In genomic region chr3:50174947-50175524, GRCh38 we compare ENCODE assay signal across 21 cellular contexts. TPM values are rescaled to one million over a fixed set of nuclear protein-coding genes. Genes with fewer than 3 reads are reported as not detected.
DNase-seq lines count a peak whose midpoint lies in the region; ATAC-seq, FAIRE-seq and TF ChIP-seq lines count a peak whose summit lies in the region.
"Had no signal": no experiment of that assay in that cellular context is flagged by ENCODE, and none has a peak within 500 bp of the region (broad histone marks: within the 10 kb centered on the region; RNA-seq: fewer than 3 reads in every experiment).

No MANE protein-coding gene starts in this region.

- TF ChIP-seq EP300 in A549 (IDR thresholded peaks at IDR 0.05): no peak

- TF ChIP-seq POLR2A in A549 (IDR thresholded peaks at IDR 0.05; ENCODE audit: low read length): no peak

- H3K9ac ChIP-seq in PC-3 (ENCODE audit: low read length): no peak overlapping the region

- no peaks in the 10 kb centered on the region for H3K9me3 Mint-ChIP-seq in naive thymus-derived CD4-positive, alpha-beta T cell
- H3K9me3 Mint-ChIP-seq: CD8-positive, alpha-beta memory T cell had no signal

- H3K9me3 ChIP-seq in A549: no peaks in the 10 kb centered on the region
- H3K9me3 ChIP-seq in HEK293 (ENCODE audit: control insufficient read depth, insufficient read depth, low read depth, low read length): no peaks in the 10 kb centered on the region
- H3K9me3 ChIP-seq in PC-3 (ENCODE audit: low read length): no peaks in the 10 kb centered on the region
- H3K9me3 ChIP-seq in naive thymus-derived CD4-positive, alpha-beta T cell (ENCODE audit: control insufficient read depth in 2 of 3, low read length in 3 of 3): no peaks in the 10 kb centered on the region

- POLR2A ChIA-PET in A549 (lab: Yijun Ruan, JAX): no interaction called here
- POLR2A ChIA-PET in HEK293 (lab: Yijun Ruan, JAX): interaction anchor here (0.6 kb wide), 1 partner anchor 40 kb away, joined by 5 read pairs; no protein-coding TSS in a partner anchor
- POLR2A ChIA-PET in PC-3 (lab: Charles Lee; ENCODE audit: unreplicated experiment): no interaction called here
- POLR2A ChIA-PET in naive thymus-derived CD4-positive, alpha-beta T cell (lab: Charles Lee): no interaction called here

- H3K9me2 ChIP-seq in PC-3 (replicated peaks; ENCODE audit: low read length): no peaks in the 10 kb centered on the region

- H3K4me3 Mint-ChIP-seq in naive thymus-derived CD4-positive, alpha-beta T cell: no peak overlapping the region
- H3K4me3 Mint-ChIP-seq: CD8-positive, alpha-beta memory T cell had no signal

- 69% methylated on average over 4 of the region's 17 CpGs for WGBS in A549 (ENCODE audit: missing lambda C conversion rate)

- H3K4me2 ChIP-seq in A549 (no peak overlapping the region), PC-3 (ENCODE audit: low read length) (no peak overlapping the region)

- H3K36me3 ChIP-seq in HEK293 (ENCODE audit: control insufficient read depth in 2 of 2, insufficient read depth in 1 of 2, low read length in 2 of 2) (peaks cover 0 to 38% of the 10 kb centered on the region in 2 experiments; a peak in 1 of 3 replicates), PC-3 (ENCODE audit: low read depth, low read length) (no peaks in the 10 kb centered on the region)
- no peaks in the 10 kb centered on the region for H3K36me3 ChIP-seq in naive thymus-derived CD4-positive, alpha-beta T cell (ENCODE audit: control insufficient read depth in 2 of 3, insufficient read depth in 3 of 3, low read length in 3 of 3)

- no peaks in the 10 kb centered on the region for H3K27me3 Mint-ChIP-seq in naive thymus-derived CD4-positive, alpha-beta T cell
- H3K27me3 Mint-ChIP-seq: CD8-positive, alpha-beta memory T cell had no signal

- DNase-seq in A549 (ENCODE audit: low read depth in 1 of 2, low spot score in 1 of 2) (no peak), PC-3 (no peak), foreskin keratinocyte (no peak), OCI-M1 (lab: John Stamatoyannopoulos, UW) (no peak)
- no peak for DNase-seq in naive thymus-derived CD4-positive, alpha-beta T cell
- DNase-seq: C1 segment of cervical spinal cord; CD8-positive, alpha-beta memory T cell; DMS79; KBM-7; NCI-H1048; NCI-H146; NCI-H2029 treated with DMSO at 0.1 percent for 48 hours; NCI-H774; T-helper 2 cell had no signal

- H4K20me1 ChIP-seq in PC-3 (ENCODE audit: low read length): no peaks in the 10 kb centered on the region

- CTCF ChIA-PET in A549 (lab: Yijun Ruan, JAX): interaction anchor here (1.3 to 3.1 kb wide), 4 partner anchors 14 to 54 kb away, joined by 3 to 13 read pairs (median 6); no protein-coding TSS in a partner anchor
- CTCF ChIA-PET in HEK293 (lab: Yijun Ruan, JAX): interaction anchor here (0.7 kb wide), 1 partner anchor 125 kb away, joined by 3 read pairs; no protein-coding TSS in a partner anchor
- CTCF ChIA-PET in PC-3 (lab: Charles Lee): no interaction called here
- CTCF ChIA-PET in naive thymus-derived CD4-positive, alpha-beta T cell (lab: Charles Lee): no interaction called here

- H2AFZ ChIP-seq in PC-3 (ENCODE audit: low read length): no peak overlapping the region

- intact Hi-C loops in PC-3 (cut with micrococcal nuclease): loop anchor here (5.0 kb wide), 1 partner anchor 53 kb away; no protein-coding TSS in a partner anchor
- intact Hi-C loops in naive thymus-derived CD4-positive, alpha-beta T cell (cut with micrococcal nuclease): no loop called here

- H3F3A ChIP-seq in PC-3 (ENCODE audit: low read length, unreplicated experiment): no peaks in the 10 kb centered on the region

- H3K27me3 ChIP-seq in PC-3 (ENCODE audit: low read length): no peaks in the 10 kb centered on the region
- no peaks in the 10 kb centered on the region for H3K27me3 ChIP-seq in foreskin keratinocyte
- H3K27me3 ChIP-seq in naive thymus-derived CD4-positive, alpha-beta T cell (ENCODE audit: control insufficient read depth in 2 of 2, insufficient read depth in 2 of 2, low read length in 2 of 2): no peaks in the 10 kb centered on the region

- ATAC-seq in A549 (peak; percentile 12 to 21; a peak in 1 of 6 replicates), PC-3 (peak; percentile 6), foreskin keratinocyte (no peak), GM19397 (IDR thresholded peaks at IDR 0.05; ENCODE audit: unreplicated experiment) (no peak), HG02938 (IDR thresholded peaks at IDR 0.05; ENCODE audit: unreplicated experiment) (no peak)
- no peak for ATAC-seq in naive thymus-derived CD4-positive, alpha-beta T cell

- no TSS peak for BruUV-seq in PC-3 (replicated peaks; lab: Mats Ljungman, UMichigan)

- no peak overlapping the region for H3K27ac Mint-ChIP-seq in naive thymus-derived CD4-positive, alpha-beta T cell
- H3K27ac Mint-ChIP-seq: CD8-positive, alpha-beta memory T cell had no signal

- H3K27ac ChIP-seq in A549: no peak overlapping the region
- H3K27ac ChIP-seq in HEK293 (ENCODE audit: extremely low read depth, low read depth, low read length): no peak overlapping the region
- H3K27ac ChIP-seq in PC-3 (ENCODE audit: low read length): no peak overlapping the region
- H3K27ac ChIP-seq in foreskin keratinocyte: no peak overlapping the region
- no peak overlapping the region for H3K27ac ChIP-seq in naive thymus-derived CD4-positive, alpha-beta T cell (ENCODE audit: low read depth, low read length)

- H3K79me2 ChIP-seq in PC-3 (ENCODE audit: low read length): peaks cover 17% of the 10 kb centered on the region; the same call in 1 of the 2 replicates

- no peaks in the 10 kb centered on the region for H3K36me3 Mint-ChIP-seq in naive thymus-derived CD4-positive, alpha-beta T cell
- H3K36me3 Mint-ChIP-seq: CD8-positive, alpha-beta memory T cell had no signal

- H3K4me1 ChIP-seq in A549 (peaks cover 35% of the 10 kb centered on the region), HEK293 (ENCODE audit: control insufficient read depth, insufficient read depth, low read length) (no peaks in the 10 kb centered on the region), PC-3 (ENCODE audit: insufficient read depth, low read length) (peaks cover 34% of the 10 kb centered on the region), foreskin keratinocyte (no peaks in the 10 kb centered on the region)
- no peaks in the 10 kb centered on the region for H3K4me1 ChIP-seq in naive thymus-derived CD4-positive, alpha-beta T cell (ENCODE audit: control insufficient read depth in 2 of 2, insufficient read depth in 2 of 2, low read length in 2 of 2)

- H3K4me3 ChIP-seq in A549 (no peak overlapping the region), HEK293 (ENCODE audit: low read depth, low read length) (no peak overlapping the region), PC-3 (ENCODE audit: low read length) (no peak overlapping the region)
- H3K4me3 ChIP-seq in naive thymus-derived CD4-positive, alpha-beta T cell (ENCODE audit: low read length): no peak overlapping the region

- TF ChIP-seq CTCF in A549 (IDR thresholded peaks at IDR 0.05): no peak
- TF ChIP-seq CTCF in HEK293 (tag by site-specific recombination; IDR thresholded peaks at IDR 0.05): no peak
- TF ChIP-seq CTCF in PC-3 (conservative IDR thresholded peaks at IDR 0.05; ENCODE audit: low read depth, low read length): peak; percentile 39; the same call in 1 of the 2 replicates
- peak; percentile 34 for TF ChIP-seq CTCF in foreskin keratinocyte (conservative IDR thresholded peaks at IDR 0.05)

- H3K4me1 Mint-ChIP-seq in naive thymus-derived CD4-positive, alpha-beta T cell: peaks cover 0 to 6% (median 2%) of the 10 kb centered on the region in 7 donors

- FAIRE-seq in A549 (lab: Jason Lieb, UNC): no peak
- FAIRE-seq: D721Med had no signal

- TF ChIP-seq RAD21 in A549 (conservative IDR thresholded peaks at IDR 0.05 in 1 of 2, IDR thresholded peaks at IDR 0.05 in 1 of 2): no peak

TF ChIP-seq in A549, 52 proteins besides CTCF, POLR2A, EP300 and RAD21 (continues in another document):
- TF ChIP-seq BHLHE40 (IDR thresholded peaks at IDR 0.05; ENCODE audit: low read depth, low read length): no peak
- TF ChIP-seq CBX8 (IDR thresholded peaks at IDR 0.05): no peak
- no peak for TF ChIP-seq SMC3 (IDR thresholded peaks at IDR 0.05)

TF ChIP-seq in HEK293, 187 proteins besides CTCF, POLR2A, EP300 and RAD21 (continues in another document):
- no peak for TF ChIP-seq ZNF114 (tag by site-specific recombination; IDR thresholded peaks at IDR 0.05)

RNA-seq across cellular contexts. Expression of gene GNAT1, which starts 16.4 kb away (rescaled TPM):
- polyA plus RNA-seq in A549 (2011; rRNA removed) (not detected in 2 replicates), A549 (2017; fragmentation: RNase III; extraction: RNeasy Plus Mini Kit Qiagen cat#74134 plus additional on column Dnase treatment) (not detected in 3 replicates), foreskin keratinocyte (not detected in 2 replicates)
- polyA plus RNA-seq in A549 (2012; cell fraction: cytosol; rRNA removed): 0.04 TPM in 1 of 2 replicates, not detected in the other
- polyA plus RNA-seq in A549 (2012; cell fraction: nucleus; rRNA removed): not detected in 2 replicates
- not detected in 2 replicates for polyA minus RNA-seq in A549 (2011; rRNA and poly(A)+ RNA removed)
- total RNA-seq in PC-3 (2014; rRNA removed) (0.22 TPM in 1 of 2 replicates, not detected in the other), foreskin keratinocyte (0.03 TPM in 1 of 2 replicates, not detected in the other)
- total RNA-seq in naive thymus-derived CD4-positive, alpha-beta T cell: 1 to 10 TPM in 1 of 5 experiments, under 1 TPM in 1, not detected in 3; 0.24 to 1.2 TPM
- polyA plus RNA-seq in naive thymus-derived CD4-positive, alpha-beta T cell: not detected
- total RNA-seq: CD8-positive, alpha-beta memory T cell; H7; NCI-H460; SK-MEL-5 had no signal
- polyA plus RNA-seq: CD8-positive, alpha-beta memory T cell had no signal

RNA-seq across cellular contexts. Expression of gene SEMA3F, which starts 19.9 kb away (rescaled TPM):
- polyA plus RNA-seq in A549 (2011; rRNA removed): 2.9 and 5.0 TPM in 2 replicates
- polyA plus RNA-seq in A549 (2012; cell fraction: cytosol; rRNA removed): 3.9 and 5.8 TPM in 2 replicates
- 7.9 and 11.6 TPM in 2 replicates for polyA plus RNA-seq in A549 (2012; cell fraction: nucleus; rRNA removed)
- 9.0 to 10.6 TPM (median 10.1 TPM) in 3 replicates for polyA plus RNA-seq in A549 (2017; fragmentation: RNase III; extraction: RNeasy Plus Mini Kit Qiagen cat#74134 plus additional on column Dnase treatment)
- polyA minus RNA-seq in A549 (2011; rRNA and poly(A)+ RNA removed): 8.6 and 8.9 TPM in 2 replicates
- 47.3 and 50.5 TPM in 2 replicates for total RNA-seq in PC-3 (2014; rRNA removed)
- total RNA-seq in foreskin keratinocyte: 108 and 121 TPM in 2 replicates
- polyA plus RNA-seq in foreskin keratinocyte: 94.2 and 98.4 TPM in 2 replicates
- total RNA-seq in naive thymus-derived CD4-positive, alpha-beta T cell: 1 to 10 TPM in 1 of 5 experiments, under 1 TPM in 2, not detected in 2; 0.34 to 1.1 (median 0.69) TPM
- not detected for polyA plus RNA-seq in naive thymus-derived CD4-positive, alpha-beta T cell
- total RNA-seq: CD8-positive, alpha-beta memory T cell had no signal
- polyA plus RNA-seq: CD8-positive, alpha-beta memory T cell had no signal

RNA-seq across cellular contexts. Expression of gene SLC38A3, which starts 30.0 kb away (rescaled TPM):
- polyA plus RNA-seq in A549 (2011; rRNA removed) (0.05 and 0.12 TPM in 2 replicates), A549 (2017; fragmentation: RNase III; extraction: RNeasy Plus Mini Kit Qiagen cat#74134 plus additional on column Dnase treatment) (0.10 to 0.13 TPM in 2 of 3 replicates, not detected in the other), foreskin keratinocyte (0.09 TPM in 1 of 2 replicates, not detected in the other)
- polyA plus RNA-seq in A549 (2012; cell fraction: cytosol; rRNA removed): 0.04 and 0.05 TPM in 2 replicates
- 0.04 and 0.11 TPM in 2 replicates for polyA plus RNA-seq in A549 (2012; cell fraction: nucleus; rRNA removed)
- 0.39 TPM in 1 of 2 replicates, not detected in the other for polyA minus RNA-seq in A549 (2011; rRNA and poly(A)+ RNA removed)
- total RNA-seq in PC-3 (2014; rRNA removed) (0.17 and 3.3 TPM in 2 replicates), foreskin keratinocyte (not detected in 2 replicates)
- 1 to 10 TPM in 1 of 5 experiments, not detected in 4; 1.8 TPM for total RNA-seq in naive thymus-derived CD4-positive, alpha-beta T cell
- not detected for polyA plus RNA-seq in naive thymus-derived CD4-positive, alpha-beta T cell
- total RNA-seq: CD8-positive, alpha-beta memory T cell had no signal
- polyA plus RNA-seq: CD8-positive, alpha-beta memory T cell had no signal

Comparison
In these comparisons a context has a peak if more than half of its experiments do, and no peak if none do; other contexts are left out.
1. ATAC-seq: peak in A549 (2 of 2) and PC-3 (single experiment); none in foreskin keratinocyte (single experiment), GM19397 (single experiment), HG02938 (single experiment) and naive thymus-derived CD4-positive, alpha-beta T cell (single experiment).
2. CTCF ChIP-seq: peak in PC-3 (single experiment) and foreskin keratinocyte (single experiment); none in A549 (single experiment) and HEK293 (single experiment).
3. RNA of gene SEMA3F, which starts 19.9 kb away (total RNA-seq): 108 to 121 TPM in foreskin keratinocyte and 47.3 to 50.5 TPM in PC-3; 0.34 to 1.1 TPM in naive thymus-derived CD4-positive, alpha-beta T cell; every median in the first group is over 10 times any median in the second.
4. CTCF ChIA-PET loops: an anchor here in A549 (1.3 to 3.1 kb wide) and HEK293 (0.7 kb wide); none called in PC-3 and naive thymus-derived CD4-positive, alpha-beta T cell.